Comparison of ENCODE assay signal across 17 cellular contexts in the genomic region with DNA sequence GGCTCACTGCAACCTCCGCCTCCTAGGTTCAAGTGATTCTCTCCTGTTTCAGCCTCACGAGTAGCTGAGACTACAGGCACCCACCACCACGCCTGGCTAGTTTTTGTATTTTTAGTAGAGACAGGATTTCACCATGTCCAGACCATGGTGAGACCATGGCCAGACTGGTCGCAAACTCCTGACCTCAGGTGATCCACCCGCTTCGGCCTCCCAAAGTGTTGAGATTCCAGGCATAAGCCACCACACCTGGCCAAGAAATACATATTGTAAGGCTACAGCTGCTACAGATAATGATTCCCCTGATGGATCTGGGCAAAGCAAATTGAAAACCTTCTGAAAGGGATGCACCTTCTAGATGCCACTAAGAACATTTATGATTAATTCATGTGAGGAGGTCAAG. TPM values are rescaled to one million over a fixed set of nuclear protein-coding genes. Genes with fewer than 3 reads are reported as not detected.
DNase-seq lines count a peak whose midpoint lies in the region; ATAC-seq and TF ChIP-seq lines count a peak whose summit lies in the region.
"Had no signal": no experiment of that assay in that cellular context is flagged by ENCODE, and none has a peak within 500 bp of the region (broad histone marks: within the 10 kb centered on the region; RNA-seq: fewer than 3 reads in every experiment).

No MANE protein-coding gene starts in this region.

- H2BK5ac ChIP-seq in trophoblast cell (ENCODE audit: low read depth, low read length, poor library complexity), result no peak overlapping the region

- no peak overlapping the region for H3K27ac Mint-ChIP-seq in stimulated activated memory B cell treated with anti-CD40 and anti-IgM and Interleukin-4, amounts not matched to agents 10 μg/mL and 1 μg/mL and 100 μg/mL, for 72 hours
- H3K27ac Mint-ChIP-seq: B cell; CD4-positive, alpha-beta T cell; CD8-positive, alpha-beta T cell had no signal

- TF ChIP-seq CTCF in right atrium auricular region (IDR thresholded peaks at IDR 0.05), result no peak

- H3K79me2 ChIP-seq in trophoblast cell (ENCODE audit: control insufficient read depth, insufficient read depth, low read length, poor library complexity), result no peaks in the 10 kb centered on the region

- no peak overlapping the region for H3K4me2 ChIP-seq in trophoblast cell (ENCODE audit: low read length)
- H3K4me2 ChIP-seq: A549 had no signal

- H3K27ac ChIP-seq in right atrium auricular region, result no peak overlapping the region
- no peak overlapping the region for H3K27ac ChIP-seq in trophoblast cell (ENCODE audit: low read depth, low read length)
- H3K27ac ChIP-seq: 22Rv1; A549; BLaER1 treated with 17β-estradiol and CSF1 and Interleukin-3, amounts not matched to agents 10 nM and 100 nM; C4-2B had no signal

- no peak overlapping the region for H3K18ac ChIP-seq in trophoblast cell (ENCODE audit: low read length)

- peak; percentile 23 for DNase-seq in right atrium auricular region (ENCODE audit: low spot score)
- DNase-seq in Right ventricle myocardium superior, result no peak
- peak; percentile 65 to 75 for DNase-seq in trophoblast cell
- DNase-seq in activated naive CD4-positive, alpha-beta T cell treated with anti-CD3 and anti-CD28 coated beads, Interleukin-2, amount 50 U/mL, for 16 hours, result no peak
- DNase-seq: AML-193; Caco-2; Calu3; CD4-positive, alpha-beta T cell; DMS79 treated with DMSO at 0.1 percent for 48 hours; GF-D8 had no signal

- H4K12ac ChIP-seq in trophoblast cell (ENCODE audit: low read depth, low read length), result no peak overlapping the region

- intact Hi-C loops in Right ventricle myocardium superior (cut with DNase I), result no loop called here

- H3K36me3 Mint-ChIP-seq in stimulated activated memory B cell treated with anti-CD40 and anti-IgM and Interleukin-4, amounts not matched to agents 10 μg/mL and 1 μg/mL and 100 μg/mL, for 72 hours, result no peaks in the 10 kb centered on the region
- H3K36me3 Mint-ChIP-seq: CD8-positive, alpha-beta T cell had no signal

- H2BK120ac ChIP-seq in trophoblast cell (ENCODE audit: insufficient read depth, low read length, poor library complexity), result no peak overlapping the region

- no peak overlapping the region for H3K4me3 Mint-ChIP-seq in stimulated activated memory B cell treated with anti-CD40 and anti-IgM and Interleukin-4, amounts not matched to agents 10 μg/mL and 1 μg/mL and 100 μg/mL, for 72 hours
- H3K4me3 Mint-ChIP-seq: B cell; CD4-positive, alpha-beta T cell; CD8-positive, alpha-beta T cell had no signal

- no peak overlapping the region for H2AK5ac ChIP-seq in trophoblast cell (ENCODE audit: low read length)

- H3K79me1 ChIP-seq in trophoblast cell (ENCODE audit: low read length), result no peaks in the 10 kb centered on the region

- H3K4me1 ChIP-seq in right atrium auricular region (no peaks in the 10 kb centered on the region), trophoblast cell (ENCODE audit: control insufficient read depth in 1 of 2, insufficient read depth in 2 of 2, low read length in 2 of 2) (no peaks in the 10 kb centered on the region)
- H3K4me1 ChIP-seq: A549, Caco-2 had no signal

- H2BK12ac ChIP-seq in trophoblast cell (ENCODE audit: low read length), result no peak overlapping the region

- ATAC-seq in Right ventricle myocardium superior (ENCODE audit: poor library complexity), result no peak
- ATAC-seq in stimulated activated memory B cell treated with anti-CD40 and anti-IgM and Interleukin-4, amounts not matched to agents 10 μg/mL and 1 μg/mL and 100 μg/mL, for 72 hours, result no peak
- ATAC-seq: A549; CD8-positive, alpha-beta T cell had no signal

- H3K9me3 Mint-ChIP-seq in stimulated activated memory B cell treated with anti-CD40 and anti-IgM and Interleukin-4, amounts not matched to agents 10 μg/mL and 1 μg/mL and 100 μg/mL, for 72 hours, result no peaks in the 10 kb centered on the region
- H3K9me3 Mint-ChIP-seq: CD4-positive, alpha-beta T cell; CD8-positive, alpha-beta T cell had no signal

- no peak overlapping the region for H3K14ac ChIP-seq in trophoblast cell (ENCODE audit: low read length)

- H3K27me3 Mint-ChIP-seq in stimulated activated memory B cell treated with anti-CD40 and anti-IgM and Interleukin-4, amounts not matched to agents 10 μg/mL and 1 μg/mL and 100 μg/mL, for 72 hours, result peaks cover 17% of the 10 kb centered on the region

- no peaks in the 10 kb centered on the region for H3K27me3 ChIP-seq in right atrium auricular region
- no peaks in the 10 kb centered on the region for H3K27me3 ChIP-seq in trophoblast cell (ENCODE audit: insufficient read depth, low read length)
- H3K27me3 ChIP-seq: BLaER1 treated with 17β-estradiol and CSF1 and Interleukin-3, amounts not matched to agents 10 nM and 100 nM had no signal

- no peak overlapping the region for H4K8ac ChIP-seq in trophoblast cell (ENCODE audit: low read depth, low read length)

- H3K36me3 ChIP-seq in right atrium auricular region (no peaks in the 10 kb centered on the region), trophoblast cell (ENCODE audit: control insufficient read depth in 1 of 2, insufficient read depth in 2 of 2, low read length in 2 of 2) (no peaks in the 10 kb centered on the region)
- H3K36me3 ChIP-seq: BLaER1 treated with 17β-estradiol and CSF1 and Interleukin-3, amounts not matched to agents 10 nM and 100 nM had no signal

- H3K23ac ChIP-seq in trophoblast cell (ENCODE audit: low read length), result no peak overlapping the region

- no peak overlapping the region for H3K4ac ChIP-seq in trophoblast cell (ENCODE audit: low read depth, low read length)

- H3K9me3 ChIP-seq in right atrium auricular region (no peaks in the 10 kb centered on the region), trophoblast cell (ENCODE audit: insufficient read depth, low read depth, low read length) (no peaks in the 10 kb centered on the region)
- H3K9me3 ChIP-seq: A549; BLaER1 treated with 17β-estradiol and CSF1 and Interleukin-3, amounts not matched to agents 10 nM and 100 nM; Caco-2 had no signal

- H3K4me3 ChIP-seq in right atrium auricular region (no peak overlapping the region), trophoblast cell (ENCODE audit: low read depth, low read length) (no peak overlapping the region)
- H3K4me3 ChIP-seq: A549; BLaER1 treated with 17β-estradiol and CSF1 and Interleukin-3, amounts not matched to agents 10 nM and 100 nM had no signal

- no CpG with 5 or more reads among the region's 6 CpGs for WGBS in trophoblast cell (ENCODE audit: extremely low coverage, insufficient coverage, insufficient read length)

- no peak overlapping the region for H3K9ac ChIP-seq in trophoblast cell (ENCODE audit: low read length)
- H3K9ac ChIP-seq: BLaER1 treated with 17β-estradiol and CSF1 and Interleukin-3, amounts not matched to agents 10 nM and 100 nM had no signal

- H2AFZ ChIP-seq in trophoblast cell (ENCODE audit: insufficient read depth, low read length, poor library complexity), result no peak overlapping the region

- no peak overlapping the region for H4K91ac ChIP-seq in trophoblast cell (ENCODE audit: low read depth, low read length)

- H3K4me1 Mint-ChIP-seq in stimulated activated memory B cell treated with anti-CD40 and anti-IgM and Interleukin-4, amounts not matched to agents 10 μg/mL and 1 μg/mL and 100 μg/mL, for 72 hours, result no peaks in the 10 kb centered on the region
- H3K4me1 Mint-ChIP-seq: B cell had no signal

RNA-seq across cellular contexts. Expression of gene PLPP2, which starts 17.8 kb away (rescaled TPM):
- total RNA-seq in right atrium auricular region (1 to 10 TPM in 1 of 2 donors, under 1 TPM in 1; 0.82 to 3.3 TPM), Right ventricle myocardium superior (0.56 TPM)
- polyA plus RNA-seq in trophoblast cell (2013), result 6.2 and 6.9 TPM in 2 replicates

Comparison
In these comparisons a context has a peak if more than half of its experiments do, and no peak if none do; other contexts are left out.
1. DNase-seq: peak in right atrium auricular region (single experiment) and trophoblast cell (2 of 2); none in Right ventricle myocardium superior (single experiment) and activated naive CD4-positive, alpha-beta T cell treated with anti-CD3 and anti-CD28 coated beads, Interleukin-2, amount 50 U/mL, for 16 hours (single experiment).